ENCODE assay signal across 8 cellular contexts in the genomic region with DNA sequence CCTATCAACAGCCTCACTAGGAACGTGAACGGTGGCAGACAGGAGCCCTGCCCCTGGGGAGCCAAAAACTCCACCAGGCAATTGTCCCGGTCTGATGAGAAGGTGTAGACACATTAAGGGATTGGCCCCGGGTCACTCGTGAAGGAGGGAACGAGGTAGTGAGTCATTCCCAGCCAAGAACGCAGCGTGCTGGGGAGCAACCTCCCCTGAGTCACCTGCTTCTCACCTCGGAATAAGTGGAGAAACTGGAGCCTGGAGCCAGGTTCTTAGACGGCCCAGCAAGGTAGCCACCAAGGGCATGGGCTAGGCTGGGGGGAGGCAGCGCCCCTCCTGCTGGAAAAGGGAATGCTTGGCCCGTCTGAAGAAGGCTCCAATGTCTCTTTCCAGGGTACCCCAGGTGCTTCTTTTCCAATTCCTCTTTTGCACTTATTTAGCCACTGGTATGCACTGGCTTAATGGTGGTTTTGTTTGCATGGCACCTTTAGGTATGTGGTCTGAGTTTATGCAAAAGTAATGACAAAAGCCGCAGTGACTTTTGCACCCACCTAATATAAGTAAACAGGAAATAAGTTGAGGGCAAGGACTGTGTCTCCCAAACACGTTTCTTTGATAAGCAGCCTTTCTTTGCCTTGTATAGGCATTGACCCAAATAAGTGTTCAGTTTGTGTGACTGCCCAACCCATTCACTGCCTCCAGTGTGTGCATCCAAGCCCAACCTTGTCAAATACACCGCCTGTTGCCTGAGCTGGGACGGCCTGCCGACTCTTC. TPM values are rescaled to one million over a fixed set of nuclear protein-coding genes. Genes with fewer than 3 reads are reported as not detected.
DNase-seq lines count a peak whose midpoint lies in the region; ATAC-seq, FAIRE-seq and TF ChIP-seq lines count a peak whose summit lies in the region.

No MANE protein-coding gene starts in this region.

- H4K20me1 ChIP-seq in endothelial cell of umbilical vein (replicated peaks; ENCODE audit: control insufficient read depth, extremely low read depth, insufficient read depth, low read length), result no peaks in the 10 kb centered on the region

- H3K4me1 Mint-ChIP-seq in WTC11 (peaks cover 30% of the 10 kb centered on the region), neural crest cell (peaks cover 22% of the 10 kb centered on the region)

- peak overlapping the region in 1 of 3 experiments; percentile 92 for H3K4me3 ChIP-seq in endothelial cell of umbilical vein (replicated peaks in 1 of 3; ENCODE audit: insufficient read depth in 1 of 3, low read depth in 1 of 3, low read length in 3 of 3)

- DNase-seq in COLO668 (lab: John Stamatoyannopoulos, UW; ENCODE audit: unreplicated experiment) (peak; percentile 20), WTC11 (ENCODE audit: low spot score) (peak; percentile 50), endothelial cell of umbilical vein (ENCODE audit: low read depth, low spot score) (peak; percentile 28), neural crest cell (ENCODE audit: low read depth, low spot score) (no peak), NCI-H1436 treated with DMSO at 0.1 percent for 48 hours (lab: John Stamatoyannopoulos, UW) (no peak)

- ATAC-seq in GM19395 (IDR thresholded peaks at IDR 0.05; ENCODE audit: unreplicated experiment) (peak; percentile 55), HG03457 (IDR thresholded peaks at IDR 0.05; ENCODE audit: unreplicated experiment) (peak; percentile 47), WTC11 (peak; percentile 53)
- no peak for ATAC-seq in activated CD4-positive, CD25-positive, alpha-beta regulatory T cell treated with anti-CD3 and anti-CD28 coated beads, Interleukin-2, amount 50 U/mL, for 24 hours

- H3K9ac ChIP-seq in endothelial cell of umbilical vein (replicated peaks; ENCODE audit: extremely low read depth, insufficient read depth, low read length), result no peak overlapping the region

- H3K36me3 ChIP-seq in endothelial cell of umbilical vein (ENCODE audit: control insufficient read depth in 2 of 2, extremely low read depth in 1 of 2, insufficient read depth in 2 of 2, low read length in 2 of 2), result peaks cover 0 to 4% of the 10 kb centered on the region in 2 experiments

- H2AFZ ChIP-seq in endothelial cell of umbilical vein (ENCODE audit: low read depth, low read length), result peak overlapping the region; percentile 23

- H3K9me1 ChIP-seq in endothelial cell of umbilical vein (replicated peaks; ENCODE audit: control insufficient read depth, extremely low read depth, insufficient read depth, low read length), result no peaks in the 10 kb centered on the region

- peaks cover 3% of the 10 kb centered on the region for H3K36me3 Mint-ChIP-seq in WTC11
- H3K36me3 Mint-ChIP-seq in neural crest cell (ENCODE audit: low read depth), result no peaks in the 10 kb centered on the region

- H3K4me3 Mint-ChIP-seq in WTC11 (peak overlapping the region; percentile 78), neural crest cell (peak overlapping the region; percentile 90)

- CTCF ChIA-PET in WTC11 (lab: Charles Lee) (interaction anchor here (0.8 to 1.1 kb wide), 3 partner anchors 15 to 41 kb away, joined by 3 to 4 read pairs (median 4); no protein-coding TSS in a partner anchor), endothelial cell of umbilical vein (lab: Charles Lee) (interaction anchor here (1.2 kb wide), 1 partner anchor 25 kb away, joined by 3 read pairs; no protein-coding TSS in a partner anchor)

- POLR2A ChIA-PET in WTC11 (lab: Charles Lee) (no interaction called here), endothelial cell of umbilical vein (lab: Charles Lee) (no interaction called here)

- peaks cover 20% of the 10 kb centered on the region for H3K4me1 ChIP-seq in endothelial cell of umbilical vein (ENCODE audit: control insufficient read depth, extremely low read depth, insufficient read depth, low read length)

- H3K9me3 Mint-ChIP-seq in WTC11, result no peaks in the 10 kb centered on the region
- H3K9me3 Mint-ChIP-seq in neural crest cell, result no peaks in the 10 kb centered on the region

- no peak overlapping the region for H3K27ac ChIP-seq in endothelial cell of umbilical vein (ENCODE audit: insufficient read depth, low read depth, low read length)

- FAIRE-seq in endothelial cell of umbilical vein (lab: Jason Lieb, UNC), result no peak

- TF ChIP-seq CTCF in WTC11 (IDR thresholded peaks at IDR 0.05), result no peak
- TF ChIP-seq CTCF in endothelial cell of umbilical vein (IDR thresholded peaks at IDR 0.05; ENCODE audit: extremely low read depth in 1 of 2, insufficient read depth in 1 of 2, low read depth in 1 of 2, low read length in 2 of 2), result no peak
- no peak for TF ChIP-seq CTCF in neural crest cell (conservative IDR thresholded peaks at IDR 0.05)

- no peaks in the 10 kb centered on the region for H3K27me3 ChIP-seq in endothelial cell of umbilical vein (ENCODE audit: control insufficient read depth in 2 of 2, insufficient read depth in 2 of 2, low read length in 2 of 2)

- intact Hi-C loops in endothelial cell of umbilical vein (cut with micrococcal nuclease), result loop anchor here (5.0 kb wide), 2 partner anchors 45 to 120 kb away; a partner anchor contains a TSS

- dilution Hi-C loops in endothelial cell of umbilical vein (cut with MboI; ENCODE audit: extremely low pct_ligation_motif_present, low sequenced_read_pairs), result no loop called here

- no peaks in the 10 kb centered on the region for H3K9me3 ChIP-seq in endothelial cell of umbilical vein (replicated peaks; ENCODE audit: control insufficient read depth, insufficient read depth, low read length)

- H3K4me2 ChIP-seq in endothelial cell of umbilical vein (ENCODE audit: insufficient read depth, low read length), result peak overlapping the region; percentile 90

- no TSS peak for BruUV-seq in endothelial cell of umbilical vein (replicated peaks; lab: Mats Ljungman, UMichigan)

- H3K27ac Mint-ChIP-seq in WTC11 (peak overlapping the region; percentile 75), neural crest cell (ENCODE audit: unreplicated experiment) (no peak overlapping the region)

- peaks cover 29% of the 10 kb centered on the region for H3K79me2 ChIP-seq in endothelial cell of umbilical vein (ENCODE audit: control insufficient read depth, insufficient read depth, low read length)

- TF ChIP-seq POLR2A in endothelial cell of umbilical vein (IDR thresholded peaks at IDR 0.05; ENCODE audit: low read depth, low read length), result no peak

- no peaks in the 10 kb centered on the region for H3K27me3 Mint-ChIP-seq in WTC11 (ENCODE audit: low read depth)
- peaks cover 10% of the 10 kb centered on the region for H3K27me3 Mint-ChIP-seq in neural crest cell (ENCODE audit: low read depth)

TF ChIP-seq in WTC11, 78 proteins besides CTCF, POLR2A, EP300 and RAD21 (continues in another document):
- TF ChIP-seq NFATC4 (CRISPR knock-in tag; IDR thresholded peaks at IDR 0.05) (no peak), OVOL2 (CRISPR knock-in tag; IDR thresholded peaks at IDR 0.05; ENCODE audit: borderline replicate concordance) (no peak), ZNF416 (CRISPR knock-in tag; IDR thresholded peaks at IDR 0.05) (no peak), ZNF138 (CRISPR knock-in tag; conservative IDR thresholded peaks at IDR 0.05) (no peak), ELF4 (CRISPR knock-in tag; IDR thresholded peaks at IDR 0.05; ENCODE audit: low read depth) (no peak), ESRRA (CRISPR knock-in tag; IDR thresholded peaks at IDR 0.05; ENCODE audit: borderline replicate concordance) (no peak)
- TF ChIP-seq, protein P1, sequence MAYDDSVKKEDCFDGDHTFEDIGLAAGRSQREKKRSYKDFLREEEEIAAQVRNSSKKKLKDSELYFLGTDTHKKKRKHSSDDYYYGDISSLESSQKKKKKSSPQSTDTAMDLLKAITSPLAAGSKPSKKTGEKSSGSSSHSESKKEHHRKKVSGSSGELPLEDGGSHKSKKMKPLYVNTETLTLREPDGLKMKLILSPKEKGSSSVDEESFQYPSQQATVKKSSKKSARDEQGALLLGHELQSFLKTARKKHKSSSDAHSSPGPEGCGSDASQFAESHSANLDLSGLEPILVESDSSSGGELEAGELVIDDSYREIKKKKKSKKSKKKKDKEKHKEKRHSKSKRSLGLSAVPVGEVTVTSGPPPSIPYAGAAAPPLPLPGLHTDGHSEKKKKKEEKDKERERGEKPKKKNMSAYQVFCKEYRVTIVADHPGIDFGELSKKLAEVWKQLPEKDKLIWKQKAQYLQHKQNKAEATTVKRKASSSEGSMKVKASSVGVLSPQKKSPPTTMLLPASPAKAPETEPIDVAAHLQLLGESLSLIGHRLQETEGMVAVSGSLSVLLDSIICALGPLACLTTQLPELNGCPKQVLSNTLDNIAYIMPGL (CRISPR knock-in tag; IDR thresholded peaks at IDR 0.05), result no peak

TF ChIP-seq in endothelial cell of umbilical vein, 7 proteins besides CTCF, POLR2A, EP300 and RAD21:
- TF ChIP-seq JUN (IDR thresholded peaks at IDR 0.05; ENCODE audit: borderline replicate concordance, insufficient read depth, insufficient read length, low read depth) (peak; percentile 8), FOS (IDR thresholded peaks at IDR 0.05; ENCODE audit: borderline replicate concordance, insufficient read depth, low read length) (peak; percentile 17), GATA2 (IDR thresholded peaks at IDR 0.05; ENCODE audit: insufficient read depth, insufficient read length, low read depth, low read length) (no peak), MYC (IDR thresholded peaks at IDR 0.05; ENCODE audit: low read depth, low read length) (no peak)
- TF ChIP-seq, protein P2, sequence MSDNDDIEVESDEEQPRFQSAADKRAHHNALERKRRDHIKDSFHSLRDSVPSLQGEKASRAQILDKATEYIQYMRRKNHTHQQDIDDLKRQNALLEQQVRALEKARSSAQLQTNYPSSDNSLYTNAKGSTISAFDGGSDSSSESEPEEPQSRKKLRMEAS (IDR thresholded peaks at IDR 0.05; ENCODE audit: insufficient read depth, insufficient read length), result no peak

RNA-seq across cellular contexts. Expression of a gene that starts 1.8 kb away (rescaled TPM):
- total RNA-seq in WTC11 (2021) (46.5 to 49.1 TPM (median 47.4 TPM) in 3 replicates), endothelial cell of umbilical vein (47.3 and 47.5 TPM in 2 replicates), neural crest cell (39.1 and 41.7 TPM in 2 replicates)
- 7.5 and 8.0 TPM in 2 replicates for polyA plus RNA-seq in endothelial cell of umbilical vein
- polyA plus RNA-seq in endothelial cell of umbilical vein (2011; cell fraction: cytosol; rRNA removed), result 7.0 and 7.4 TPM in 2 replicates
- polyA plus RNA-seq in endothelial cell of umbilical vein (2011; cell fraction: nucleus; rRNA removed), result 22.2 and 23.1 TPM in 2 replicates
- 9.5 and 19.9 TPM in 2 replicates for polyA plus RNA-seq in endothelial cell of umbilical vein (2012)
- polyA minus RNA-seq in endothelial cell of umbilical vein, result 50.8 and 55.4 TPM in 2 replicates
- 17.8 TPM for polyA minus RNA-seq in endothelial cell of umbilical vein (2011; cell fraction: cytosol; rRNA and poly(A)+ RNA removed)
- polyA minus RNA-seq in endothelial cell of umbilical vein (2011; cell fraction: nucleus; rRNA and poly(A)+ RNA removed), result 96.2 and 138 TPM in 2 replicates

Comparison
In these comparisons a context has a peak if more than half of its experiments do, and no peak if none do; other contexts are left out.
1. DNase-seq: peak in COLO668 (single experiment), WTC11 (single experiment) and endothelial cell of umbilical vein (single experiment); none in neural crest cell (single experiment) and NCI-H1436 treated with DMSO at 0.1 percent for 48 hours (single experiment).
2. ATAC-seq: peak in GM19395 (single experiment), HG03457 (single experiment) and WTC11 (single experiment); none in activated CD4-positive, CD25-positive, alpha-beta regulatory T cell treated with anti-CD3 and anti-CD28 coated beads, Interleukin-2, amount 50 U/mL, for 24 hours (0 of 2).